Comparison of ENCODE assay signal across 3 cellular contexts in genomic region chr16:66346221-66346620, GRCh38.
TF ChIP-seq lines count a peak whose summit lies in the region.

No MANE protein-coding gene starts in this region.

TF ChIP-seq in HepG2, 621 proteins besides CTCF, POLR2A, EP300 and RAD21:
- TF ChIP-seq STAG1 (CRISPR knock-in tag; IDR thresholded peaks at IDR 0.05) (0 out of 2 replicates have a peak, but pooled peaks have one; percentile 4), ZFX (CRISPR knock-in tag; IDR thresholded peaks at IDR 0.05; ENCODE audit: low read depth) (no peak), NFRKB (IDR thresholded peaks at IDR 0.05) (no peak)
TF ChIP-seq in HepG2: peak in this region for 1.

TF ChIP-seq in HCT116, 20 proteins besides CTCF, POLR2A, EP300 and RAD21:
- TF ChIP-seq JUND (IDR thresholded peaks at IDR 0.05) = no peak
- TF ChIP-seq YY1 (IDR thresholded peaks at IDR 0.05; ENCODE audit: extremely low read depth, insufficient replicate concordance, low read depth, low read length) = no peak
- no peak for TF ChIP-seq SRF (IDR thresholded peaks at IDR 0.05; ENCODE audit: low read depth)
- no peak for TF ChIP-seq POLR2AphosphoS5 (IDR thresholded peaks at IDR 0.05; ENCODE audit: low read depth, low read length)
- no peak for TF ChIP-seq EZH2 (IDR thresholded peaks at IDR 0.05)
- TF ChIP-seq EZH2phosphoT487 (IDR thresholded peaks at IDR 0.05; ENCODE audit: borderline replicate concordance) = no peak
- TF ChIP-seq SP1 (IDR thresholded peaks at IDR 0.05; ENCODE audit: low read depth) = no peak
- TF ChIP-seq ELF1 (IDR thresholded peaks at IDR 0.05; ENCODE audit: borderline replicate concordance, low read depth) = no peak
- TF ChIP-seq CBX3 (IDR thresholded peaks at IDR 0.05; ENCODE audit: low read depth) = no peak
- no peak for TF ChIP-seq ZFX (IDR thresholded peaks at IDR 0.05)
- TF ChIP-seq SIN3A (IDR thresholded peaks at IDR 0.05; ENCODE audit: low read depth) = no peak
- no peak for TF ChIP-seq CEBPB (IDR thresholded peaks at IDR 0.05; ENCODE audit: low read depth)
- no peak for TF ChIP-seq FOSL1 (IDR thresholded peaks at IDR 0.05; ENCODE audit: low read depth)
- no peak for TF ChIP-seq MAX (IDR thresholded peaks at IDR 0.05)
- TF ChIP-seq ZNF274 (IDR thresholded peaks at IDR 0.05; ENCODE audit: low read depth, low read length) = no peak
- TF ChIP-seq REST (IDR thresholded peaks at IDR 0.05; ENCODE audit: low read depth) = no peak
TF ChIP-seq in HCT116: peak in this region for 0.

TF ChIP-seq in K562, 482 proteins besides CTCF, POLR2A, EP300 and RAD21:
- TF ChIP-seq ZNF347 (CRISPR knock-in tag; IDR thresholded peaks at IDR 0.05; ENCODE audit: low read depth) (no peak), AFF1 (IDR thresholded peaks at IDR 0.05; ENCODE audit: low read depth in 1 of 2, partially characterized antibody in 2 of 2) (no peak), POLR2G (IDR thresholded peaks at IDR 0.05; ENCODE audit: low read depth, low read length) (no peak), MNT (conservative IDR thresholded peaks at IDR 0.05) (no peak), ATF4 (CRISPR knock-in tag; IDR thresholded peaks at IDR 0.05) (no peak), DIDO1 (tag; IDR thresholded peaks at IDR 0.05; ENCODE audit: low read depth) (no peak), EGR1 (conservative IDR thresholded peaks at IDR 0.05) (no peak), NELFE (IDR thresholded peaks at IDR 0.05; ENCODE audit: insufficient read depth, insufficient read length) (no peak), SMARCA4 (IDR thresholded peaks at IDR 0.05) (no peak), DLX4 (CRISPR knock-in tag; IDR thresholded peaks at IDR 0.05) (no peak), E2F3 (CRISPR knock-in tag; IDR thresholded peaks at IDR 0.05) (no peak), GTF2A2 (tag; IDR thresholded peaks at IDR 0.05) (no peak), RB1 (IDR thresholded peaks at IDR 0.05; ENCODE audit: low read depth) (no peak), SRSF7 (optimal IDR thresholded peaks at IDR 0.05; ENCODE audit: low read depth, low read length) (no peak), PCBP1 (IDR thresholded peaks at IDR 0.05; ENCODE audit: low read depth, low read length, poor library complexity, severe bottlenecking) (no peak), RFX5 (IDR thresholded peaks at IDR 0.05; ENCODE audit: low read depth, low read length) (no peak), TCF15 (CRISPR knock-in tag; IDR thresholded peaks at IDR 0.05) (no peak)
TF ChIP-seq in K562: peak in this region for 0.
